In the genomic region with DNA sequence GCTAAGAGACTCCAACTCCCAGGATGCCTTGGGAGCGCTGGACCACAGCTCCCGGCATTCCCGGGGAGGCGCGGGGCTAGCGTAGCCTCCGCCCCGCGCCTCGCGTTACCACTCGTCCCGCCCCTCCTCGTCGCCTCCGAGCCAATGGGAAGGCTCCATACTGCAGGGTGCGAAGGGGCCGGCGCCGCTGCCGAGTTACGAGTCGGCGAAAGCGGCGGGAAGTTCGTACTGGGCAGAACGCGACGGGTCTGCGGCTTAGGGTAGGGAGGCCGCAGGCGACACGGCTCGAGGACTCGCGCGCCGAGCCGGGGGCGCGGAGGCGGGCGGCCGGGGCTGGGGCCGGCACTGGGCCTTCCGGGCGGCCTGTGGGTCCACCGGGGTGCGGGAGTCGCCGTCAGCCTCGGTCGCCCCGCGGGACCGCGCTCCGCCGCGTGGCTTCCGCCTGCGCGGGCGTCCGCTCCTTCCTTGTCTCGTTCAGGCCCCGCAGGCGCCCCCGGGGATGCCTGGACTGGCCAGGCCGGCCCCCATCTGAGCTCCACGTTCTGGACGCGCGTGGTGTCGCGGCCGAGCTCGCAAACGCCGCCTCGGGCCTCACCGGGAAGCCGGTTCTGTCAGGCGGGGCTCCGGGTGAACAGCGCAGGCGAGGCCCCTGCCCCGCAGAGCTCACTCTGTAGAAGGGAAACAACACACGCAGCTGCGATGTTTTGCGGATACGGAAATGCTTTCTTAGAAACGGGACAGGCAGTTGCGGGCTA, we compare ENCODE assay signal across 8 cellular contexts. TPM values are rescaled to one million over a fixed set of nuclear protein-coding genes. Genes with fewer than 3 reads are reported as not detected.
DNase-seq lines count a peak whose midpoint lies in the region; ATAC-seq, FAIRE-seq and TF ChIP-seq lines count a peak whose summit lies in the region.

A gene with protein sequence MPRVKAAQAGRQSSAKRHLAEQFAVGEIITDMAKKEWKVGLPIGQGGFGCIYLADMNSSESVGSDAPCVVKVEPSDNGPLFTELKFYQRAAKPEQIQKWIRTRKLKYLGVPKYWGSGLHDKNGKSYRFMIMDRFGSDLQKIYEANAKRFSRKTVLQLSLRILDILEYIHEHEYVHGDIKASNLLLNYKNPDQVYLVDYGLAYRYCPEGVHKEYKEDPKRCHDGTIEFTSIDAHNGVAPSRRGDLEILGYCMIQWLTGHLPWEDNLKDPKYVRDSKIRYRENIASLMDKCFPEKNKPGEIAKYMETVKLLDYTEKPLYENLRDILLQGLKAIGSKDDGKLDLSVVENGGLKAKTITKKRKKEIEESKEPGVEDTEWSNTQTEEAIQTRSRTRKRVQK (plus strand): TSS at position 195 of the 755 bp plus-strand sequence. CDS start 36,090 bp downstream, outside the sequence.

- peaks cover 0 to 4% (median 0%) of the 10 kb centered on the region in 5 donors for H3K27me3 Mint-ChIP-seq in naive thymus-derived CD8-positive, alpha-beta T cell
- H3K27me3 Mint-ChIP-seq in stimulated activated naive B cell treated with anti-CD40 and anti-IgM and Interleukin-4, amounts not matched to agents 10 μg/mL and 1 μg/mL and 100 μg/mL, for 72 hours = peaks cover 20 to 28% of the 10 kb centered on the region in 2 donors

- peak; percentile 82 for TF ChIP-seq POLR2A in H54 (IDR thresholded peaks at IDR 0.05; ENCODE audit: low read depth, low read length)

- no peaks in the 10 kb centered on the region for H3K36me3 Mint-ChIP-seq in naive thymus-derived CD8-positive, alpha-beta T cell
- no peaks in the 10 kb centered on the region for H3K36me3 Mint-ChIP-seq in stimulated activated naive B cell treated with anti-CD40 and anti-IgM and Interleukin-4, amounts not matched to agents 10 μg/mL and 1 μg/mL and 100 μg/mL, for 72 hours

- H3K4me3 ChIP-seq in fibroblast of mammary gland (ENCODE audit: control insufficient read depth, low read depth, low read length) = peak within 1 kb of the TSS; percentile 82

- ATAC-seq in naive thymus-derived CD8-positive, alpha-beta T cell = peak; percentile 94 to 96
- peak; percentile 97 to 98 for ATAC-seq in stimulated activated naive B cell treated with anti-CD40 and anti-IgM and Interleukin-4, amounts not matched to agents 10 μg/mL and 1 μg/mL and 100 μg/mL, for 72 hours (replicated peaks)

- no peaks in the 10 kb centered on the region for H3K9me3 Mint-ChIP-seq in naive thymus-derived CD8-positive, alpha-beta T cell
- no peaks in the 10 kb centered on the region for H3K9me3 Mint-ChIP-seq in stimulated activated naive B cell treated with anti-CD40 and anti-IgM and Interleukin-4, amounts not matched to agents 10 μg/mL and 1 μg/mL and 100 μg/mL, for 72 hours

- peak within 1 kb of the TSS; percentile 68 to 96 (median 92) for H3K27ac Mint-ChIP-seq in naive thymus-derived CD8-positive, alpha-beta T cell
- peak within 1 kb of the TSS; percentile 96 for H3K27ac Mint-ChIP-seq in stimulated activated naive B cell treated with anti-CD40 and anti-IgM and Interleukin-4, amounts not matched to agents 10 μg/mL and 1 μg/mL and 100 μg/mL, for 72 hours

- no peak for TF ChIP-seq CTCF in RWPE1 (conservative IDR thresholded peaks at IDR 0.05; ENCODE audit: low read depth)
- TF ChIP-seq CTCF in fibroblast of mammary gland (conservative IDR thresholded peaks at IDR 0.05; ENCODE audit: control insufficient read depth, insufficient read depth, low read depth, low read length) = no peak

- CTCF ChIA-PET in RWPE1 (lab: Yijun Ruan, JAX) = interaction anchor here (0.6 kb wide), 1 partner anchor 57 kb away, joined by 3 read pairs; no protein-coding TSS in a partner anchor

- H3K4me1 Mint-ChIP-seq in naive thymus-derived CD8-positive, alpha-beta T cell = peaks cover 9 to 36% (median 22%) of the 10 kb centered on the region in 4 donors
- H3K4me1 Mint-ChIP-seq in stimulated activated naive B cell treated with anti-CD40 and anti-IgM and Interleukin-4, amounts not matched to agents 10 μg/mL and 1 μg/mL and 100 μg/mL, for 72 hours = peaks cover 13 to 19% of the 10 kb centered on the region in 2 donors

- FAIRE-seq in H54 (lab: Jason Lieb, UNC) = peak; percentile 91

- peak within 1 kb of the TSS; percentile 80 for H3K27ac ChIP-seq in RWPE1

- POLR2A ChIA-PET in RWPE1 (lab: Yijun Ruan, JAX; ENCODE audit: low non-redundant PET) = no interaction called here
- POLR2A ChIA-PET in naive thymus-derived CD8-positive, alpha-beta T cell (lab: Charles Lee) = interaction anchor here (0.6 to 1.3 kb wide), 4 partner anchors 20 to 323 kb away, joined by 3 read pairs; no protein-coding TSS in a partner anchor

- peak within 1 kb of the TSS; percentile 83 to 93 (median 88) for H3K4me3 Mint-ChIP-seq in naive thymus-derived CD8-positive, alpha-beta T cell
- H3K4me3 Mint-ChIP-seq in stimulated activated naive B cell treated with anti-CD40 and anti-IgM and Interleukin-4, amounts not matched to agents 10 μg/mL and 1 μg/mL and 100 μg/mL, for 72 hours = peak within 1 kb of the TSS; percentile 96

- DNase-seq in ELF-1 (ENCODE audit: low read depth, low spot score) (peak; percentile 97), H54 (ENCODE audit: insufficient read length, low spot score) (peak; percentile 85), LoVo (ENCODE audit: low spot score) (peak; percentile 96), RWPE1 (ENCODE audit: low spot score) (peak; percentile 93), fibroblast of mammary gland (ENCODE audit: low read depth) (peak; percentile 91)
- peak; percentile 91 to 92 for DNase-seq in activated T-helper 1 cell treated with anti-CD3 and anti-CD28 coated beads, Interleukin-2, amount 50 U/mL, for 16 hours (ENCODE audit: low read depth in 1 of 2, low spot score in 1 of 2)
- DNase-seq in naive thymus-derived CD8-positive, alpha-beta T cell = peak; percentile 88 to 96 (median 91)
- peak; percentile 95 for DNase-seq in stimulated activated naive B cell treated with anti-CD40 and anti-IgM and Interleukin-4, amounts not matched to agents 10 μg/mL and 1 μg/mL and 100 μg/mL, for 72 hours

RNA-seq across cellular contexts. Expression of the gene that starts here (rescaled TPM):
- total RNA-seq in naive thymus-derived CD8-positive, alpha-beta T cell = 10 to 100 TPM; 37.3 to 41.1 TPM
- 10 to 100 TPM; 36.3 to 41.4 (median 39.4) TPM for polyA plus RNA-seq in naive thymus-derived CD8-positive, alpha-beta T cell

Comparison
In these comparisons a context has a peak if more than half of its experiments do, and no peak if none do; other contexts are left out.
1. Peak in every context shown above with its lines: DNase-seq, ATAC-seq, H3K4me3 ChIP-seq and H3K27ac ChIP-seq.